ENCODE assay signal across 23 cellular contexts in genomic region chr3:54309601-54310000, GRCh38.
DNase-seq lines count a peak whose midpoint lies in the region; ATAC-seq and TF ChIP-seq lines count a peak whose summit lies in the region.
"Had no signal": no experiment of that assay in that cellular context is flagged by ENCODE, and none has a peak within 500 bp of the region (broad histone marks: within the 10 kb centered on the region; RNA-seq: fewer than 3 reads in every experiment).

No MANE protein-coding gene starts in this region.

- dilution Hi-C loops in mammary epithelial cell (cut with HindIII; ENCODE audit: low sequenced_read_pairs): loop anchor here (5.0 kb wide), 1 partner anchor 52 kb away; no protein-coding TSS in a partner anchor

- H4K20me1 ChIP-seq in BLaER1: no peaks in the 10 kb centered on the region
- no peaks in the 10 kb centered on the region for H4K20me1 ChIP-seq in mammary epithelial cell (ENCODE audit: insufficient read depth, low read length)

- BruUV-seq in mammary epithelial cell (replicated peaks; lab: Mats Ljungman, UMichigan) (no TSS peak), A673 (replicated peaks; lab: Mats Ljungman, UMichigan) (no TSS peak)

- TF ChIP-seq CTCF in GM12872 (IDR thresholded peaks at IDR 0.05; ENCODE audit: insufficient read depth, low read depth, low read length): 0 out of 3 replicates have a peak, but pooled peaks have one; percentile 1
- no peak for TF ChIP-seq CTCF in mammary epithelial cell (conservative IDR thresholded peaks at IDR 0.05 in 1 of 2, IDR thresholded peaks at IDR 0.05 in 1 of 2; ENCODE audit: extremely low read depth in 1 of 2, insufficient read depth in 1 of 2, low read depth in 1 of 2, low read length in 2 of 2)
- no peak for TF ChIP-seq CTCF in A673 (conservative IDR thresholded peaks at IDR 0.05; ENCODE audit: low read depth, low read length)

- no peak overlapping the region for H3K23ac ChIP-seq in mesendoderm (ENCODE audit: low read length)

- H2BK15ac ChIP-seq in mesendoderm (replicated peaks; ENCODE audit: low read depth): no peak overlapping the region

- H3K4me1 ChIP-seq in BLaER1 (peaks cover 58% of the 10 kb centered on the region), mesendoderm (ENCODE audit: control insufficient read depth, low read depth, low read length) (no peaks in the 10 kb centered on the region), mammary epithelial cell (ENCODE audit: insufficient read depth, low read length) (no peaks in the 10 kb centered on the region), A673 (ENCODE audit: insufficient read depth, low read length, poor library complexity, severe bottlenecking) (no peaks in the 10 kb centered on the region)
- H3K4me1 ChIP-seq: Peyer's patch had no signal

- H3K36me3 ChIP-seq in BLaER1: no peaks in the 10 kb centered on the region
- no peaks in the 10 kb centered on the region for H3K36me3 ChIP-seq in mesendoderm (ENCODE audit: control insufficient read depth, insufficient read depth, low read length)
- no peaks in the 10 kb centered on the region for H3K36me3 ChIP-seq in mammary epithelial cell (ENCODE audit: insufficient read depth, low read length)
- H3K36me3 ChIP-seq in A673 (ENCODE audit: insufficient read depth, low read length, poor library complexity, severe bottlenecking): no peaks in the 10 kb centered on the region
- H3K36me3 ChIP-seq: Peyer's patch had no signal

- intact Hi-C loops in mammary epithelial cell (cut with micrococcal nuclease) (no loop called here), A673 (cut with micrococcal nuclease; ENCODE audit: unreplicated experiment) (no loop called here)

- no peak overlapping the region for H2BK120ac ChIP-seq in mesendoderm (ENCODE audit: low read depth, low read length)

- H3K27me3 ChIP-seq in BLaER1 (no peaks in the 10 kb centered on the region), mesendoderm (ENCODE audit: insufficient read depth, low read length, poor library complexity) (no peaks in the 10 kb centered on the region), mammary epithelial cell (ENCODE audit: insufficient read depth, low read length) (no peaks in the 10 kb centered on the region), A673 (replicated peaks; ENCODE audit: insufficient read depth, low read depth, low read length, poor library complexity) (no peaks in the 10 kb centered on the region)
- H3K27me3 ChIP-seq: Peyer's patch had no signal

- DNase-seq in SW480 (ENCODE audit: low spot score): peak; percentile 10
- DNase-seq in mesendoderm: peak; percentile 12
- DNase-seq in mammary epithelial cell: no peak
- no peak for DNase-seq in A673 (ENCODE audit: low spot score)
- no peak for DNase-seq in amygdala (lab: John Stamatoyannopoulos, UW)
- DNase-seq: Calu3; CD8-positive, alpha-beta memory T cell; Karpas-422; NCI-H1092; NCI-H1417 treated with DMSO at 0.1 percent for 48 hours; NCI-H187 treated with DMSO at 0.1 percent for 48 hours; NCI-H446; NCI-H524 treated with DMSO at 0.1 percent for 48 hours; Peyer's patch; SIG-M5; SK-N-SH; SW 1271; T-helper 17 cell had no signal

- no peak overlapping the region for H4K5ac ChIP-seq in mesendoderm (ENCODE audit: low read length)

- peak overlapping the region; percentile 64; the same call in 1 of the 2 replicates for H3K9ac ChIP-seq in BLaER1
- H3K9ac ChIP-seq in mesendoderm (ENCODE audit: low read length): no peak overlapping the region
- H3K9ac ChIP-seq in mammary epithelial cell (ENCODE audit: insufficient read depth, low read length): no peak overlapping the region
- H3K9ac ChIP-seq: SK-N-SH had no signal

- H3K4me3 ChIP-seq in BLaER1 (peak overlapping the region; percentile 40; the same call in 1 of the 2 replicates), mesendoderm (ENCODE audit: low read length) (no peak overlapping the region), mammary epithelial cell (replicated peaks in 1 of 3; ENCODE audit: insufficient read depth in 1 of 3, low read depth in 2 of 3, low read length in 3 of 3) (no peak overlapping the region), A673 (ENCODE audit: low read depth, low read length, poor library complexity, severe bottlenecking) (no peak overlapping the region)
- H3K4me3 ChIP-seq: GM12878, Peyer's patch had no signal

- H3K27ac ChIP-seq in BLaER1: peak overlapping the region; percentile 70; the same call in 1 of the 2 replicates
- no peak overlapping the region for H3K27ac ChIP-seq in mesendoderm (ENCODE audit: low read depth, low read length)
- H3K27ac ChIP-seq in mammary epithelial cell (ENCODE audit: insufficient read depth, low read depth, low read length): no peak overlapping the region
- H3K27ac ChIP-seq in A673 (ENCODE audit: low read depth, low read length, poor library complexity, severe bottlenecking): no peak overlapping the region
- H3K27ac ChIP-seq: Peyer's patch had no signal

- H2BK5ac ChIP-seq in mesendoderm (ENCODE audit: low read length): no peak overlapping the region

- no peak overlapping the region for H2AK5ac ChIP-seq in mesendoderm (ENCODE audit: low read length)

- CTCF ChIA-PET in mammary epithelial cell (lab: Charles Lee; ENCODE audit: low non-redundant PET) (no interaction called here), A673 (lab: Charles Lee) (no interaction called here)

- H3K4ac ChIP-seq in mesendoderm (ENCODE audit: low read depth, low read length): no peak overlapping the region

- H3K9me3 ChIP-seq in BLaER1 (no peaks in the 10 kb centered on the region), mammary epithelial cell (replicated peaks; ENCODE audit: insufficient read depth, low read length) (no peaks in the 10 kb centered on the region), A673 (ENCODE audit: low read depth, low read length, poor library complexity, severe bottlenecking) (no peaks in the 10 kb centered on the region)
- H3K9me3 ChIP-seq: Peyer's patch, SK-N-SH had no signal

- H3K79me2 ChIP-seq in mesendoderm (ENCODE audit: control insufficient read depth, insufficient read depth, low read length) (no peaks in the 10 kb centered on the region), mammary epithelial cell (ENCODE audit: insufficient read depth, low read length) (no peaks in the 10 kb centered on the region)

- POLR2A ChIA-PET in A673 (lab: Charles Lee; ENCODE audit: low non-redundant PET): no interaction called here

- H3K4me2 ChIP-seq in BLaER1 (peak overlapping the region; percentile 85), mesendoderm (ENCODE audit: low read length) (no peak overlapping the region), mammary epithelial cell (ENCODE audit: insufficient read depth, low read depth, low read length) (no peak overlapping the region)
- H3K4me2 ChIP-seq: SK-N-SH had no signal

- ATAC-seq in HG03045 (IDR thresholded peaks at IDR 0.05; ENCODE audit: unreplicated experiment): no peak
- ATAC-seq: GM12878, HepG2, T-helper 17 cell had no signal

- no peak overlapping the region for H3K18ac ChIP-seq in mesendoderm (ENCODE audit: low read length)

- H3K79me1 ChIP-seq in mesendoderm (ENCODE audit: low read length): no peaks in the 10 kb centered on the region

- in situ Hi-C loops in mammary epithelial cell (cut with MboI; ENCODE audit: low sequenced_read_pairs in 2 of 2): no loop called here

- no peak overlapping the region for H3K56ac ChIP-seq in mesendoderm (ENCODE audit: low read length)

- H2AFZ ChIP-seq in mammary epithelial cell (ENCODE audit: low read depth, low read length): no peak overlapping the region

- H4K8ac ChIP-seq in mesendoderm (ENCODE audit: low read depth, low read length): no peak overlapping the region

- no CpG with 5 or more reads among the region's 6 CpGs for WGBS in mesendoderm (ENCODE audit: extremely low coverage, insufficient coverage, low lambda C conversion rate)
- WGBS in mammary epithelial cell (ENCODE audit: low coverage, missing lambda C conversion rate): 66% methylated on average over 6 of the region's 6 CpGs

Comparison
In these comparisons a context has a peak if more than half of its experiments do, and no peak if none do; other contexts are left out.
1. DNase-seq: peak in SW480 (single experiment) and mesendoderm (single experiment); none in mammary epithelial cell (single experiment), A673 (single experiment) and amygdala (0 of 56).